23 cellular contexts compared by ENCODE assay signal in genomic region chr3:111588527-111588926, GRCh38. TPM values are rescaled to one million over a fixed set of nuclear protein-coding genes. Genes with fewer than 3 reads are reported as not detected.
DNase-seq lines count a peak whose midpoint lies in the region; ATAC-seq and TF ChIP-seq lines count a peak whose summit lies in the region.
"Had no signal": no experiment of that assay in that cellular context is flagged by ENCODE, and none has a peak within 500 bp of the region (broad histone marks: within the 10 kb centered on the region; RNA-seq: fewer than 3 reads in every experiment).

No MANE protein-coding gene starts in this region.

- H3K27me3 Mint-ChIP-seq in activated naive CD4-positive, alpha-beta T cell treated with anti-CD3 and anti-CD28 coated beads, Interleukin-2, amount 50 U/mL, for 24 hours = no peaks in the 10 kb centered on the region
- H3K27me3 Mint-ChIP-seq in stimulated activated naive CD8-positive, alpha-beta T cell treated with anti-CD3 and anti-CD28 coated beads, Interleukin-15, Interleukin-2, amounts not matched to agents 100 ng/mL and 50 ng/mL, for 24 hours = no peaks in the 10 kb centered on the region
- H3K27me3 Mint-ChIP-seq: brain; dendritic cell treated with granulocyte-macrophage colony-stimulating factor and Interleukin-4, amounts not matched to agents 40 ng/mL and 50 ng/mL, for 4 days; stimulated activated naive B cell treated with anti-CD40 and anti-IgM and Interleukin-4, amounts not matched to agents 10 μg/mL and 1 μg/mL and 100 μg/mL, for 72 hours had no signal

- no peaks in the 10 kb centered on the region for H3K4me1 ChIP-seq in upper lobe of right lung
- H3K4me1 ChIP-seq: left ventricle myocardium inferior had no signal

- H3K9me3 Mint-ChIP-seq in activated naive CD4-positive, alpha-beta T cell treated with anti-CD3 and anti-CD28 coated beads, Interleukin-2, amount 50 U/mL, for 24 hours = no peaks in the 10 kb centered on the region
- peaks cover 18% of the 10 kb centered on the region for H3K9me3 Mint-ChIP-seq in stimulated activated naive CD8-positive, alpha-beta T cell treated with anti-CD3 and anti-CD28 coated beads, Interleukin-15, Interleukin-2, amounts not matched to agents 100 ng/mL and 50 ng/mL, for 24 hours
- H3K9me3 Mint-ChIP-seq: dendritic cell treated with granulocyte-macrophage colony-stimulating factor and Interleukin-4, amounts not matched to agents 40 ng/mL and 50 ng/mL, for 4 days had no signal

- no peak overlapping the region for H3K27ac ChIP-seq in upper lobe of right lung
- H3K27ac ChIP-seq: left ventricle myocardium inferior had no signal

- H3K9me3 ChIP-seq in upper lobe of right lung = no peaks in the 10 kb centered on the region
- H3K9me3 ChIP-seq: left ventricle myocardium inferior had no signal

- H3K36me3 Mint-ChIP-seq in activated naive CD4-positive, alpha-beta T cell treated with anti-CD3 and anti-CD28 coated beads, Interleukin-2, amount 50 U/mL, for 24 hours = peaks cover 47% of the 10 kb centered on the region
- H3K36me3 Mint-ChIP-seq in stimulated activated naive CD8-positive, alpha-beta T cell treated with anti-CD3 and anti-CD28 coated beads, Interleukin-15, Interleukin-2, amounts not matched to agents 100 ng/mL and 50 ng/mL, for 24 hours (ENCODE audit: low read depth) = peaks cover 93% of the 10 kb centered on the region
- H3K36me3 Mint-ChIP-seq: brain had no signal

- no peaks in the 10 kb centered on the region for H3K36me3 ChIP-seq in upper lobe of right lung
- H3K36me3 ChIP-seq: left ventricle myocardium inferior had no signal

- ATAC-seq in GM21423 (IDR thresholded peaks at IDR 0.05; ENCODE audit: unreplicated experiment) = no peak
- ATAC-seq in upper lobe of right lung = no peak
- ATAC-seq: HepG2; stimulated activated naive B cell treated with anti-CD40 and anti-IgM and Interleukin-4, amounts not matched to agents 10 μg/mL and 1 μg/mL and 100 μg/mL, for 72 hours had no signal

- no peak for TF ChIP-seq CTCF in epithelial cell of esophagus (IDR thresholded peaks at IDR 0.05; ENCODE audit: insufficient read depth, low read depth, low read length, missing control alignments)
- TF ChIP-seq CTCF in upper lobe of right lung (IDR thresholded peaks at IDR 0.05) = no peak

- intact Hi-C loops in upper lobe of right lung (cut with DNase I) = no loop called here

- H3K4me3 Mint-ChIP-seq in activated naive CD4-positive, alpha-beta T cell treated with anti-CD3 and anti-CD28 coated beads, Interleukin-2, amount 50 U/mL, for 24 hours = peak overlapping the region; percentile 16
- H3K4me3 Mint-ChIP-seq in stimulated activated naive CD8-positive, alpha-beta T cell treated with anti-CD3 and anti-CD28 coated beads, Interleukin-15, Interleukin-2, amounts not matched to agents 100 ng/mL and 50 ng/mL, for 24 hours = no peak overlapping the region
- H3K4me3 Mint-ChIP-seq: brain; dendritic cell treated with granulocyte-macrophage colony-stimulating factor and Interleukin-4, amounts not matched to agents 40 ng/mL and 50 ng/mL, for 4 days; stimulated activated naive B cell treated with anti-CD40 and anti-IgM and Interleukin-4, amounts not matched to agents 10 μg/mL and 1 μg/mL and 100 μg/mL, for 72 hours had no signal

- H3K27ac Mint-ChIP-seq in activated naive CD4-positive, alpha-beta T cell treated with anti-CD3 and anti-CD28 coated beads, Interleukin-2, amount 50 U/mL, for 24 hours = peak overlapping the region; percentile 92
- peak overlapping the region; percentile 14 for H3K27ac Mint-ChIP-seq in stimulated activated naive CD8-positive, alpha-beta T cell treated with anti-CD3 and anti-CD28 coated beads, Interleukin-15, Interleukin-2, amounts not matched to agents 100 ng/mL and 50 ng/mL, for 24 hours
- H3K27ac Mint-ChIP-seq: brain; dendritic cell treated with granulocyte-macrophage colony-stimulating factor and Interleukin-4, amounts not matched to agents 40 ng/mL and 50 ng/mL, for 4 days; stimulated activated naive B cell treated with anti-CD40 and anti-IgM and Interleukin-4, amounts not matched to agents 10 μg/mL and 1 μg/mL and 100 μg/mL, for 72 hours had no signal

- H3K4me3 ChIP-seq in epithelial cell of esophagus (ENCODE audit: low read length) = no peak overlapping the region
- no peak overlapping the region for H3K4me3 ChIP-seq in upper lobe of right lung
- H3K4me3 ChIP-seq: left ventricle myocardium inferior had no signal

- H3K4me1 Mint-ChIP-seq in activated naive CD4-positive, alpha-beta T cell treated with anti-CD3 and anti-CD28 coated beads, Interleukin-2, amount 50 U/mL, for 24 hours = peaks cover 75% of the 10 kb centered on the region
- peaks cover 74% of the 10 kb centered on the region for H3K4me1 Mint-ChIP-seq in stimulated activated naive CD8-positive, alpha-beta T cell treated with anti-CD3 and anti-CD28 coated beads, Interleukin-15, Interleukin-2, amounts not matched to agents 100 ng/mL and 50 ng/mL, for 24 hours (ENCODE audit: low read depth)
- H3K4me1 Mint-ChIP-seq: brain had no signal

- no peak for DNase-seq in activated naive CD4-positive, alpha-beta T cell treated with anti-CD3 and anti-CD28 coated beads, Interleukin-2, amount 50 U/mL, for 16 hours
- DNase-seq in M059J (ENCODE audit: low read depth) (peak; percentile 35), epithelial cell of esophagus (ENCODE audit: low read depth) (peak; percentile 61), DMS53 treated with DMSO at 0.1 percent for 48 hours (lab: John Stamatoyannopoulos, UW; ENCODE audit: unreplicated experiment) (no peak), upper lobe of right lung (no peak)
- DNase-seq: activated naive CD4-positive, alpha-beta T cell; COR-L47; GOT3; left ventricle myocardium inferior; NCI-H1694 treated with DMSO at 0.1 percent for 48 hours; NCI-H345; RPMI8226; stimulated activated CD4-positive, alpha-beta T cell treated with anti-CD3 and anti-CD28 coated beads, Interleukin-15, amount 100 ng/mL, for 24 hours; stimulated activated naive B cell treated with anti-CD40 and anti-IgM and Interleukin-4, amounts not matched to agents 10 μg/mL and 1 μg/mL and 100 μg/mL, for 72 hours; trophoblast cell had no signal

- H3K27me3 ChIP-seq in upper lobe of right lung = no peaks in the 10 kb centered on the region

RNA-seq across cellular contexts. Expression of gene ZBED2, which starts 6.6 kb away (rescaled TPM):
- total RNA-seq in M059J (2014; rRNA removed; shearing (Covaris generic)) = 0.15 and 0.49 TPM in 2 replicates
- total RNA-seq in upper lobe of right lung = 6.4 TPM
- total RNA-seq: left ventricle myocardium inferior had no signal

RNA-seq across cellular contexts. Expression of gene CD96, which starts 46.5 kb away (rescaled TPM):
- total RNA-seq in M059J (2014; rRNA removed; shearing (Covaris generic)) = 0.05 and 0.22 TPM in 2 replicates
- 9.5 TPM for total RNA-seq in upper lobe of right lung
- total RNA-seq: Daoy, epithelial cell of proximal tubule, HepG2 had no signal

Comparison
In these comparisons a context has a peak if more than half of its experiments do, and no peak if none do; other contexts are left out.
1. DNase-seq: peak in M059J (single experiment) and epithelial cell of esophagus (single experiment); none in activated naive CD4-positive, alpha-beta T cell treated with anti-CD3 and anti-CD28 coated beads, Interleukin-2, amount 50 U/mL, for 16 hours (single experiment), DMS53 treated with DMSO at 0.1 percent for 48 hours (single experiment) and upper lobe of right lung (single experiment).